ENCODE assay signal across 5 cellular contexts in the genomic region with DNA sequence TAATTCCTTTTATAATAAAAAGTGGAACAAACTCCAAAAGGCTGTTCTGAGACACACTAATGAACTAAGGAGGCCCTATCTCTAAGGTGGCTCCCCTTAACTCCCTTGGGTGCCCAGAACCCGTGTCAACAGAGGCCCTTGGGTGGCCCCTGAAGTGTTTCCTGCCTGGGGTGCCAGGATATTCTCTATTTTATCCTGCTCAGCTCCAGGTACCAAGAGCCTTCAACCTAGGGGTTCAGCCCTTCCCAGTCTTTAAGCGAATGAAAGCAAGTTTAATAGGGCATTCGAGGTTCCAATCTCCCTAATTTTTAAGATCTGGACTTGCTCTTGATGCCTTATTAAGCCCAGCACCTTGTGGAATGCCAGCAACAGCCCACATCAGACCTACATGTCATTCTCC.
"Had no signal": no experiment of that assay in that cellular context is flagged by ENCODE, and none has a peak within 500 bp of the region (broad histone marks: within the 10 kb centered on the region; RNA-seq: fewer than 3 reads in every experiment).

No MANE protein-coding gene starts in this region.

- ATAC-seq: HepG2, K562 had no signal

- DNase-seq: IMR-90, KBM-7 had no signal

- H3K4me3 ChIP-seq: K562 had no signal

- H3K27ac ChIP-seq: HL-60 had no signal
